ENCODE assay signal across 9 cellular contexts in the genomic region with DNA sequence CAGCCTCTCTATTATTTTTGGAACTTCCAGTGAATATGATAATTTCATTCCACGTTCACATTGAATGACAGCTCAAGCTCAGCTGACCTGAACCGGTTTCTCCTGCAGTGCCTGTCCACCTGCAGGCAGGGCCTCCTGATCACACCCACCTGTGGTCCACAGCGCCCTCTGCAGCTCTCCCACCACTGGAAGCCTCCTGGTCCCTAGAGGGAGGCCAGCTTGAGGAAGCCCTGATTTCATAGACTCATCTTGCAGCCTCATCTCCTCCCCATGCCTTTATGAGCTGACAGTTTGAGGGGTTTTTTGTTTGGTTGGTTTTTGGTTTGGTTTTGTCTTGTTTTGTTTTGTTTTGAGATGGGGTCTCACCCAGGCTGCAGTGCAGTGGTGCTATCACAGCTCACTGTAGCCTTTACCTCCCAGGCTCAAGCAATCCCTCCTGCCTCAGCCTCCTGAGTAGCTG. TPM values are rescaled to one million over a fixed set of nuclear protein-coding genes. Genes with fewer than 3 reads are reported as not detected.
A peak's percentile ranks its signal among the peaks of the same experiment; 100 is the strongest.
DNase-seq lines count a peak whose midpoint lies in the region; ATAC-seq, FAIRE-seq and TF ChIP-seq lines count a peak whose summit lies in the region.
"Had no signal": no experiment of that assay in that cellular context is flagged by ENCODE, and none has a peak within 500 bp of the region (broad histone marks: within the 10 kb centered on the region; RNA-seq: fewer than 3 reads in every experiment).

No MANE protein-coding gene starts in this region.

- H3K27ac Mint-ChIP-seq in progenitor cell of endocrine pancreas = peak overlapping the region; percentile 5
- H3K27ac Mint-ChIP-seq: stimulated activated naive CD8-positive, alpha-beta T cell treated with anti-CD3 and anti-CD28 coated beads, Interleukin-15, Interleukin-2, amounts not matched to agents 100 ng/mL and 50 ng/mL, for 24 hours had no signal

- peak; percentile 57 for DNase-seq in A172 (ENCODE audit: low spot score)
- no peak for DNase-seq in GM12864 (ENCODE audit: low read depth)
- DNase-seq in NCI-H2107 (lab: John Stamatoyannopoulos, UW) = peak; percentile 47
- DNase-seq in activated CD4-positive, alpha-beta T cell treated with anti-CD3 and anti-CD28 coated beads, Interleukin-2, amount 50 U/mL, for 1 hour = peak; percentile 59
- DNase-seq in erythroblast (lab: John Stamatoyannopoulos, UW) = peak; percentile 75 to 85
- peak; percentile 75 for DNase-seq in progenitor cell of endocrine pancreas (ENCODE audit: low spot score, unreplicated experiment)
- DNase-seq in RCC 7860 (ENCODE audit: low spot score) = no peak

- H3K27me3 Mint-ChIP-seq in progenitor cell of endocrine pancreas = no peaks in the 10 kb centered on the region
- H3K27me3 Mint-ChIP-seq: stimulated activated naive CD8-positive, alpha-beta T cell treated with anti-CD3 and anti-CD28 coated beads, Interleukin-15, Interleukin-2, amounts not matched to agents 100 ng/mL and 50 ng/mL, for 24 hours had no signal

- ATAC-seq in HG02571 (IDR thresholded peaks at IDR 0.05; ENCODE audit: unreplicated experiment) = no peak

- H3K4me3 ChIP-seq in GM12864 (ENCODE audit: low read depth, low read length) = no peak overlapping the region

- TF ChIP-seq POLR2A in erythroblast (IDR thresholded peaks at IDR 0.05; ENCODE audit: low read length) = no peak

- H3K36me3 Mint-ChIP-seq in progenitor cell of endocrine pancreas (ENCODE audit: insufficient read depth) = no peaks in the 10 kb centered on the region

- peaks cover 14% of the 10 kb centered on the region for H3K4me1 Mint-ChIP-seq in progenitor cell of endocrine pancreas (ENCODE audit: low read depth)

- H3K9me3 Mint-ChIP-seq in progenitor cell of endocrine pancreas (ENCODE audit: low read depth) = no peaks in the 10 kb centered on the region
- H3K9me3 Mint-ChIP-seq: stimulated activated naive CD8-positive, alpha-beta T cell treated with anti-CD3 and anti-CD28 coated beads, Interleukin-15, Interleukin-2, amounts not matched to agents 100 ng/mL and 50 ng/mL, for 24 hours had no signal

- FAIRE-seq in RCC 7860 (lab: Jason Lieb, UNC) = no peak

- no peak overlapping the region for H3K4me3 Mint-ChIP-seq in progenitor cell of endocrine pancreas (ENCODE audit: low read depth)
- H3K4me3 Mint-ChIP-seq: stimulated activated naive CD8-positive, alpha-beta T cell treated with anti-CD3 and anti-CD28 coated beads, Interleukin-15, Interleukin-2, amounts not matched to agents 100 ng/mL and 50 ng/mL, for 24 hours had no signal

- peak; percentile 74 for TF ChIP-seq CTCF in GM12864 (IDR thresholded peaks at IDR 0.05; ENCODE audit: low read depth, low read length, missing control alignments)
- TF ChIP-seq CTCF in progenitor cell of endocrine pancreas (IDR thresholded peaks at IDR 0.05; ENCODE audit: unreplicated experiment) = peak; percentile 75

RNA-seq across cellular contexts. Expression of gene MALAT1, which starts 29.9 kb away (rescaled TPM):
- total RNA-seq in A172 (2014; rRNA removed; shearing (Covaris generic)) = 1,067 and 1,084 TPM in 2 replicates
- 16,546 and 17,116 TPM in 2 replicates for total RNA-seq in progenitor cell of endocrine pancreas

RNA-seq across cellular contexts. Expression of gene NEAT1, which starts 46.3 kb away (rescaled TPM):
- total RNA-seq in A172 (2014; rRNA removed; shearing (Covaris generic)) = 20.6 and 28.9 TPM in 2 replicates
- 78.8 and 99.9 TPM in 2 replicates for total RNA-seq in progenitor cell of endocrine pancreas

RNA-seq across cellular contexts. Expression of gene SCYL1, which starts 56.0 kb away (rescaled TPM):
- 65.6 and 70.6 TPM in 2 replicates for total RNA-seq in A172 (2014; rRNA removed; shearing (Covaris generic))
- 61.4 and 66.3 TPM in 2 replicates for total RNA-seq in progenitor cell of endocrine pancreas

Comparison
In these comparisons a context has a peak if more than half of its experiments do, and no peak if none do; other contexts are left out.
1. DNase-seq: peak in A172 (single experiment), NCI-H2107 (single experiment), activated CD4-positive, alpha-beta T cell treated with anti-CD3 and anti-CD28 coated beads, Interleukin-2, amount 50 U/mL, for 1 hour (single experiment), erythroblast (2 of 2) and progenitor cell of endocrine pancreas (single experiment); none in GM12864 (single experiment) and RCC 7860 (single experiment).
2. RNA of gene MALAT1, which starts 29.9 kb away (total RNA-seq): 16,546 to 17,116 TPM in progenitor cell of endocrine pancreas; 1,067 to 1,084 TPM in A172; every median in the first group is over 10 times any median in the second.